ENCODE assay signal across 29 cellular contexts in the genomic region with DNA sequence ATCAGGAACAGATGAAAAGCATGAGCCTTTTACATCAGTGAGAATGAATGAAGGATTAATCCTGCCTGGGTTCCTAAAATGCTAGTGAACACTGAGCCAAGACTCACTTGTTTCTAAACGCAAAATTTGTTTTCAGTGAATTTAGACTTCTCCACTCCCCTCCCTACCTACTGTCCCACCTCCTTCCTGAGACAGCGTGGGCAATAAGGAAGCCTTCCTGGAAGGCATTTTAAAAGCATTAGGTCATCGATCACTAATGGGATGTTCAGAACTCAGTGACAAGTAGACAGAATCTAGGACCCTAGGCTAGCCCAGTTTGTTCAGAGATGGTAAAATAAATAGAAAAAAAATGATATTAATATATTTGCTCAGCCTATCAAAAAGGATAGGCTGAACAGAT.
DNase-seq lines count a peak whose midpoint lies in the region; ATAC-seq, FAIRE-seq and TF ChIP-seq lines count a peak whose summit lies in the region.
"Had no signal": no experiment of that assay in that cellular context is flagged by ENCODE, and none has a peak within 500 bp of the region (broad histone marks: within the 10 kb centered on the region; RNA-seq: fewer than 3 reads in every experiment).

No MANE protein-coding gene starts in this region.

- BruUV-seq in mammary epithelial cell (replicated peaks; lab: Mats Ljungman, UMichigan) (no TSS peak), MCF 10A (replicated peaks; lab: Mats Ljungman, UMichigan) (no TSS peak)

- POLR2A ChIA-PET in MCF 10A (lab: Yijun Ruan, JAX) (no interaction called here), WTC11 (lab: Charles Lee) (no interaction called here)

- no peak overlapping the region for H3K4me2 ChIP-seq in mammary epithelial cell (ENCODE audit: insufficient read depth, low read depth, low read length)
- no peak overlapping the region for H3K4me2 ChIP-seq in keratinocyte (ENCODE audit: control insufficient read depth, extremely low read depth, insufficient read depth, low read depth, low read length)

- H3K9ac ChIP-seq in mammary epithelial cell (ENCODE audit: insufficient read depth, low read length): no peak overlapping the region
- no peak overlapping the region for H3K9ac ChIP-seq in keratinocyte (ENCODE audit: control insufficient read depth, extremely low read depth, insufficient read depth, low read length)

- H3K36me3 ChIP-seq in mammary epithelial cell (ENCODE audit: insufficient read depth, low read length) (no peaks in the 10 kb centered on the region), keratinocyte (ENCODE audit: control insufficient read depth in 2 of 2, extremely low read depth in 1 of 2, insufficient read depth in 2 of 2, low read length in 2 of 2) (no peaks in the 10 kb centered on the region)
- H3K36me3 ChIP-seq: esophagus squamous epithelium, heart right ventricle, pancreas had no signal

- FAIRE-seq in keratinocyte (lab: Jason Lieb, UNC): peak; percentile 34
- FAIRE-seq in urothelium cell line (lab: Jason Lieb, UNC): peak; percentile 37
- FAIRE-seq: HTR-8/SVneo, K562, pancreas had no signal

- dilution Hi-C loops in mammary epithelial cell (cut with HindIII; ENCODE audit: low sequenced_read_pairs): no loop called here
- dilution Hi-C loops in keratinocyte (cut with MboI; ENCODE audit: extremely low pct_ligation_motif_present, low sequenced_read_pairs): no loop called here

- intact Hi-C loops in mammary epithelial cell (cut with micrococcal nuclease) (no loop called here), MCF 10A (cut with micrococcal nuclease) (no loop called here)

- H3K27ac ChIP-seq in mammary epithelial cell (ENCODE audit: insufficient read depth, low read depth, low read length) (no peak overlapping the region), keratinocyte (ENCODE audit: control insufficient read depth, insufficient read depth, low read length) (no peak overlapping the region)
- H3K27ac ChIP-seq: 22Rv1, esophagus squamous epithelium, heart right ventricle, pancreas, testis had no signal

- DNase-seq in mammary epithelial cell: no peak
- no peak for DNase-seq in MCF 10A (ENCODE audit: unreplicated experiment)
- no peak for DNase-seq in WTC11 (ENCODE audit: low spot score)
- DNase-seq in keratinocyte (ENCODE audit: low read depth, low spot score): no peak
- peak; percentile 52 for DNase-seq in urothelium cell line (ENCODE audit: low spot score)
- no peak for DNase-seq in NCI-H524 treated with DMSO at 0.1 percent for 48 hours (lab: John Stamatoyannopoulos, UW)
- no peak for DNase-seq in nephron progenitor cell
- no peak for DNase-seq in NCI-H2171 (lab: John Stamatoyannopoulos, UW)
- DNase-seq: activated CD4-positive, alpha-beta T cell treated with anti-CD3 and anti-CD28 coated beads, Interleukin-2, amount 50 U/mL, for 48 hours; activated naive CD8-positive, alpha-beta T cell treated with anti-CD3 and anti-CD28 coated beads, Interleukin-2, amount 50 U/mL, for 24 hours; activated T-cell treated with anti-CD3 and anti-CD28 coated beads, Interleukin-2, amount 50 U/mL, for 48 hours; dermis blood vessel endothelial cell; esophagus squamous epithelium; foreskin melanocyte; heart right ventricle; HFFc6; NCI-H2081; pancreas; retina; RPMI8226; stimulated activated CD4-positive, alpha-beta T cell treated with anti-CD3 and anti-CD28 coated beads, Interleukin-1b, Interleukin-23, amount 100 ng/mL, for 48 hours; testis had no signal

- TF ChIP-seq CTCF in mammary epithelial cell (conservative IDR thresholded peaks at IDR 0.05 in 1 of 2, IDR thresholded peaks at IDR 0.05 in 1 of 2; ENCODE audit: extremely low read depth in 1 of 2, insufficient read depth in 1 of 2, low read depth in 1 of 2, low read length in 2 of 2): no peak
- no peak for TF ChIP-seq CTCF in MCF 10A (IDR thresholded peaks at IDR 0.05; ENCODE audit: unreplicated experiment)
- no peak for TF ChIP-seq CTCF in WTC11 (IDR thresholded peaks at IDR 0.05)
- TF ChIP-seq CTCF in keratinocyte (optimal IDR thresholded peaks at IDR 0.05 in 1 of 3, IDR thresholded peaks at IDR 0.05 in 1 of 3, conservative IDR thresholded peaks at IDR 0.05 in 1 of 3; ENCODE audit: extremely low read depth in 1 of 3, insufficient read depth in 2 of 3, low read length in 3 of 3): no peak
- TF ChIP-seq CTCF in nephron progenitor cell (IDR thresholded peaks at IDR 0.05): no peak

- H2AFZ ChIP-seq in mammary epithelial cell (ENCODE audit: low read depth, low read length) (peak overlapping the region; percentile 7), keratinocyte (ENCODE audit: control insufficient read depth, low read length) (peak overlapping the region; percentile 86)

- CTCF ChIA-PET in mammary epithelial cell (lab: Charles Lee; ENCODE audit: low non-redundant PET) (no interaction called here), MCF 10A (lab: Yijun Ruan, JAX) (no interaction called here), WTC11 (lab: Charles Lee) (no interaction called here)

- H3K9me3 ChIP-seq in mammary epithelial cell (replicated peaks; ENCODE audit: insufficient read depth, low read length) (no peaks in the 10 kb centered on the region), keratinocyte (ENCODE audit: control insufficient read depth, low read depth, low read length) (no peaks in the 10 kb centered on the region)
- H3K9me3 ChIP-seq: esophagus squamous epithelium, heart right ventricle, pancreas, testis had no signal

- H3K27ac Mint-ChIP-seq in MCF 10A (ENCODE audit: low read depth, unreplicated experiment) (no peak overlapping the region), WTC11 (no peak overlapping the region), nephron progenitor cell (no peak overlapping the region)
- H3K27ac Mint-ChIP-seq: activated naive CD8-positive, alpha-beta T cell treated with anti-CD3 and anti-CD28 coated beads, Interleukin-2, amount 50 U/mL, for 24 hours; HFFc6; memory B cell; stimulated activated naive CD8-positive, alpha-beta T cell treated with anti-CD3 and anti-CD28 coated beads, Interleukin-15, Interleukin-2, amounts not matched to agents 100 ng/mL and 50 ng/mL, for 24 hours had no signal

- H3K4me1 Mint-ChIP-seq in MCF 10A (ENCODE audit: insufficient read depth, unreplicated experiment) (peaks cover 6% of the 10 kb centered on the region), WTC11 (peaks cover 17% of the 10 kb centered on the region), nephron progenitor cell (peaks cover 35% of the 10 kb centered on the region)
- H3K4me1 Mint-ChIP-seq: activated naive CD8-positive, alpha-beta T cell treated with anti-CD3 and anti-CD28 coated beads, Interleukin-2, amount 50 U/mL, for 24 hours; memory B cell had no signal

- H4K20me1 ChIP-seq in mammary epithelial cell (ENCODE audit: insufficient read depth, low read length) (no peaks in the 10 kb centered on the region), keratinocyte (ENCODE audit: control insufficient read depth, extremely low read depth, insufficient read depth, low read length) (no peaks in the 10 kb centered on the region)

- H3K4me1 ChIP-seq in mammary epithelial cell (ENCODE audit: insufficient read depth, low read length) (no peaks in the 10 kb centered on the region), keratinocyte (ENCODE audit: control insufficient read depth, extremely low read depth, insufficient read depth, low read length) (peaks cover 6% of the 10 kb centered on the region)
- H3K4me1 ChIP-seq: esophagus squamous epithelium, heart right ventricle, pancreas, testis had no signal

- H3K4me3 ChIP-seq in mammary epithelial cell (replicated peaks in 1 of 3; ENCODE audit: insufficient read depth in 1 of 3, low read depth in 2 of 3, low read length in 3 of 3) (no peak overlapping the region), keratinocyte (ENCODE audit: control insufficient read depth in 2 of 3, extremely low read depth in 1 of 3, insufficient read depth in 2 of 3, low read depth in 1 of 3, low read length in 3 of 3) (no peak overlapping the region)
- H3K4me3 ChIP-seq: esophagus squamous epithelium, heart right ventricle, K562, pancreas, testis had no signal

- ATAC-seq in WTC11: peak; percentile 36
- ATAC-seq: activated naive CD8-positive, alpha-beta T cell treated with anti-CD3 and anti-CD28 coated beads, Interleukin-2, amount 50 U/mL, for 24 hours; heart right ventricle; K562; left lobe of liver had no signal

- no peaks in the 10 kb centered on the region for H3K27me3 Mint-ChIP-seq in MCF 10A (ENCODE audit: insufficient read depth, unreplicated experiment)
- no peaks in the 10 kb centered on the region for H3K27me3 Mint-ChIP-seq in WTC11 (ENCODE audit: low read depth)
- peaks cover 53% of the 10 kb centered on the region for H3K27me3 Mint-ChIP-seq in nephron progenitor cell (ENCODE audit: low read depth, poor library complexity)
- H3K27me3 Mint-ChIP-seq: memory B cell; stimulated activated naive CD8-positive, alpha-beta T cell treated with anti-CD3 and anti-CD28 coated beads, Interleukin-15, Interleukin-2, amounts not matched to agents 100 ng/mL and 50 ng/mL, for 24 hours had no signal

- H3K36me3 Mint-ChIP-seq in MCF 10A (ENCODE audit: insufficient read depth, unreplicated experiment): no peaks in the 10 kb centered on the region
- no peaks in the 10 kb centered on the region for H3K36me3 Mint-ChIP-seq in WTC11
- H3K36me3 Mint-ChIP-seq in nephron progenitor cell (ENCODE audit: low read depth): no peaks in the 10 kb centered on the region
- H3K36me3 Mint-ChIP-seq: memory B cell had no signal

- no peaks in the 10 kb centered on the region for H3K27me3 ChIP-seq in mammary epithelial cell (ENCODE audit: insufficient read depth, low read length)
- no peaks in the 10 kb centered on the region for H3K27me3 ChIP-seq in keratinocyte (ENCODE audit: control insufficient read depth, extremely low read depth, insufficient read depth, low read length)
- H3K27me3 ChIP-seq: esophagus squamous epithelium, heart right ventricle, pancreas, testis had no signal

- no peaks in the 10 kb centered on the region for H3K9me1 ChIP-seq in keratinocyte (ENCODE audit: control insufficient read depth, extremely low read depth, insufficient read depth, low read length)

- no peaks in the 10 kb centered on the region for H3K9me3 Mint-ChIP-seq in MCF 10A (ENCODE audit: unreplicated experiment)
- H3K9me3 Mint-ChIP-seq in WTC11: peaks cover 3% of the 10 kb centered on the region; the same call in 1 of the 2 replicates
- H3K9me3 Mint-ChIP-seq in nephron progenitor cell: no peaks in the 10 kb centered on the region
- H3K9me3 Mint-ChIP-seq: activated naive CD8-positive, alpha-beta T cell treated with anti-CD3 and anti-CD28 coated beads, Interleukin-2, amount 50 U/mL, for 24 hours; HFFc6; memory B cell; stimulated activated naive CD8-positive, alpha-beta T cell treated with anti-CD3 and anti-CD28 coated beads, Interleukin-15, Interleukin-2, amounts not matched to agents 100 ng/mL and 50 ng/mL, for 24 hours had no signal

- H3K4me3 Mint-ChIP-seq in MCF 10A (ENCODE audit: unreplicated experiment): no peak overlapping the region
- no peak overlapping the region for H3K4me3 Mint-ChIP-seq in WTC11
- H3K4me3 Mint-ChIP-seq in nephron progenitor cell: no peak overlapping the region
- H3K4me3 Mint-ChIP-seq: activated naive CD8-positive, alpha-beta T cell treated with anti-CD3 and anti-CD28 coated beads, Interleukin-2, amount 50 U/mL, for 24 hours; HFFc6; memory B cell; neural crest cell; stimulated activated naive CD8-positive, alpha-beta T cell treated with anti-CD3 and anti-CD28 coated beads, Interleukin-15, Interleukin-2, amounts not matched to agents 100 ng/mL and 50 ng/mL, for 24 hours had no signal

- no peaks in the 10 kb centered on the region for H3K79me2 ChIP-seq in mammary epithelial cell (ENCODE audit: insufficient read depth, low read length)
- H3K79me2 ChIP-seq in keratinocyte (ENCODE audit: control insufficient read depth, insufficient read depth, low read length): no peaks in the 10 kb centered on the region

- in situ Hi-C loops in mammary epithelial cell (cut with MboI; ENCODE audit: low sequenced_read_pairs in 2 of 2): no loop called here

- 15% methylated on average over 3 of the region's 3 CpGs for WGBS in mammary epithelial cell (ENCODE audit: low coverage, missing lambda C conversion rate)
